In genomic region chr5:59728356-59728755, GRCh38 we compare ENCODE assay signal across 30 cellular contexts.
"Had no signal": no experiment of that assay in that cellular context is flagged by ENCODE, and none has a peak within 500 bp of the region (broad histone marks: within the 10 kb centered on the region; RNA-seq: fewer than 3 reads in every experiment).

No MANE protein-coding gene starts in this region.

- H3K36me3 ChIP-seq: adrenal gland, gastrocnemius medialis, right lobe of liver, stomach, thyroid gland, upper lobe of left lung had no signal

- H3K27me3 ChIP-seq: adrenal gland, body of pancreas, gastrocnemius medialis, hepatocyte, right lobe of liver, stomach, thyroid gland, upper lobe of left lung had no signal

- H3K27ac ChIP-seq: adrenal gland, body of pancreas, gastrocnemius medialis, hepatocyte, skin epidermis, stomach, thyroid gland, upper lobe of left lung had no signal

- H3K4me1 ChIP-seq: adrenal gland, body of pancreas, gastrocnemius medialis, right lobe of liver, thyroid gland, upper lobe of left lung had no signal

- H3K4me3 ChIP-seq: adrenal gland, body of pancreas, gastrocnemius medialis, hepatocyte, right lobe of liver, skin epidermis, stomach, thyroid gland, upper lobe of left lung had no signal

- DNase-seq: activated CD4-positive, alpha-beta memory T cell treated with anti-CD3 and anti-CD28 coated beads for 36 hours; activated CD4-positive, alpha-beta T cell treated with anti-CD3 and anti-CD28 coated beads, Interleukin-2, amount 10 ng/mL, durations not matched to agents 24 days and 14 days; activated CD4-positive, CD25-positive, alpha-beta regulatory T cell treated with anti-CD3 and anti-CD28 coated beads, Interleukin-2, amount 50 U/mL, for 72 hours; activated CD8-positive, alpha-beta memory T cell treated with anti-CD3 and anti-CD28 coated beads, Interleukin-2, amount 50 U/mL, for 4 hours; activated effector memory CD4-positive, alpha-beta T cell treated with anti-CD3 and anti-CD28 coated beads, Interleukin-2, amount 50 U/mL, for 16 hours; activated naive CD4-positive, alpha-beta T cell treated with anti-CD3 and anti-CD28 coated beads for 36 hours; activated naive CD8-positive, alpha-beta T cell treated with anti-CD3 and anti-CD28 coated beads for 36 hours; activated T-cell treated with anti-CD3 and anti-CD28 coated beads, Interleukin-2, amount 50 U/mL, for 1 hour; adrenal gland; aorta; body of pancreas; effector CD8-positive, alpha-beta T cell; gastrocnemius medialis; left cardiac atrium; left ventricle myocardium superior; mammary epithelial cell; midbrain; natural killer cell; posterior cingulate gyrus; right lobe of liver; stimulated activated CD4-positive, alpha-beta T cell treated with anti-CD3 and anti-CD28 coated beads, Interleukin-4, amount 100 ng/mL, for 4 hours; stimulated activated CD8-positive, alpha-beta memory T cell treated with anti-CD3 and anti-CD28 coated beads, Interleukin-4, amount 100 ng/mL, for 48 hours; stomach; SW 1271; T1000; thyroid gland; upper lobe of left lung had no signal

- H3K9me3 ChIP-seq: adrenal gland, body of pancreas, gastrocnemius medialis, right lobe of liver, stomach, thyroid gland, upper lobe of left lung had no signal

- FAIRE-seq: keratinocyte had no signal
